8 cellular contexts compared by ENCODE assay signal in the genomic region with DNA sequence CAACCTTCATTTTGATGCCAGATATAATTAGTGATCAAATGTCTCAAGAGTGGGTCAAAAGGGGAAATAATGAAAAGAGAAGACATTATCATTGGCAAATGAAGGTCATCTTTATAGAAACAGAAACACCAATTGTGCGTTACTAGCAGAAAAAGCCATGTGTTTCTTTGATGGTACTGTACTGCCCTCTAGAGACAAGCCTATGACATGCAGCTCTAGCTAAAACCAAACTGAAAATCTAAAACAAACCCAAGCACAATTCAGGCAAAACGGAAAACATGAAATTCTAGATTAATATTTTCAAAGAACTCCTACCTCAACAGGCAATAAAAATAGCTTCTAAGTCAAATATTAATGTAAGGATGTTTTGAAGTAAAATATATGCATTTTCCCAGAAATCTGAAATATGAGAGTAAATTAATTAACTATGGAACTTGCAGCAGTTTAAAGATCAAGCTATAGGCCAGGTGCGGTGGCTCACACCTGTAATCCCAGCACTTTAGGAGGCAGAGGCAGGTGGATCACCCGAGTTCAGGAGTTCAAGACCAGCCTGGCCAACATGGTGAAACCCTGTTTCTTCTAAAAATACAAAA.
A peak's percentile ranks its signal among the peaks of the same experiment; 100 is the strongest.
DNase-seq lines count a peak whose midpoint lies in the region; ATAC-seq and TF ChIP-seq lines count a peak whose summit lies in the region.

No MANE protein-coding gene starts in this region.

- H3K4me1 Mint-ChIP-seq in activated CD8-positive, alpha-beta T cell treated with anti-CD3 and anti-CD28 coated beads, Interleukin-2, amount 10 ng/mL, durations not matched to agents 7 days and 5 days (ENCODE audit: low read depth), result no peaks in the 10 kb centered on the region
- no peaks in the 10 kb centered on the region for H3K4me1 Mint-ChIP-seq in immature natural killer cell

- DNase-seq in AG08395 (ENCODE audit: low spot score), result peak; percentile 56
- peak; percentile 45 for DNase-seq in GM10248 (ENCODE audit: extremely low spot score)
- DNase-seq in NCI-H2029 (lab: John Stamatoyannopoulos, UW), result peak; percentile 62
- peak; percentile 27 for DNase-seq in activated CD8-positive, alpha-beta T cell treated with anti-CD3 and anti-CD28 coated beads, Interleukin-2, amount 10 ng/mL, durations not matched to agents 7 days and 5 days
- peak; percentile 1 to 22 (median 9) for DNase-seq in immature natural killer cell
- DNase-seq in tibial artery, result no peak

- H3K4me1 ChIP-seq in tibial artery, result no peaks in the 10 kb centered on the region

- H3K4me3 Mint-ChIP-seq in activated CD8-positive, alpha-beta T cell treated with anti-CD3 and anti-CD28 coated beads, Interleukin-2, amount 10 ng/mL, durations not matched to agents 7 days and 5 days, result no peak overlapping the region
- no peak overlapping the region for H3K4me3 Mint-ChIP-seq in immature natural killer cell

- H3K36me3 ChIP-seq in tibial artery, result no peaks in the 10 kb centered on the region

- ATAC-seq in HG02642 (IDR thresholded peaks at IDR 0.05; ENCODE audit: poor library complexity, unreplicated experiment) (peak; percentile 74), HG03457 (IDR thresholded peaks at IDR 0.05; ENCODE audit: unreplicated experiment) (no peak)
- no peak for ATAC-seq in activated CD8-positive, alpha-beta T cell treated with anti-CD3 and anti-CD28 coated beads, Interleukin-2, amount 10 ng/mL, durations not matched to agents 7 days and 5 days

- no peaks in the 10 kb centered on the region for H3K9me3 ChIP-seq in tibial artery

- H3K27ac ChIP-seq in tibial artery, result no peak overlapping the region

- CTCF ChIA-PET in GM10248 (lab: Yijun Ruan, JAX), result interaction anchor here (0.7 to 2.3 kb wide), 21 partner anchors 8 to 1394 kb away, joined by 3 to 10 read pairs (median 4); no protein-coding TSS in a partner anchor
- CTCF ChIA-PET in activated CD8-positive, alpha-beta T cell treated with anti-CD3 and anti-CD28 coated beads, Interleukin-2, amount 10 ng/mL, durations not matched to agents 7 days and 5 days (lab: Charles Lee), result interaction anchor here (0.6 to 2.1 kb wide), 9 partner anchors 10 to 509 kb away, joined by 3 to 6 read pairs (median 3); no protein-coding TSS in a partner anchor

- intact Hi-C loops in tibial artery (cut with DNase I; ENCODE audit: low total_unique reads), result no loop called here

- TF ChIP-seq CTCF in GM10248 (IDR thresholded peaks at IDR 0.05; ENCODE audit: control extremely low read depth, extremely low read depth, low read depth, missing control alignments) (peak; percentile 90), tibial artery (IDR thresholded peaks at IDR 0.05) (peak; percentile 59 to 69)

- no peaks in the 10 kb centered on the region for H3K36me3 Mint-ChIP-seq in activated CD8-positive, alpha-beta T cell treated with anti-CD3 and anti-CD28 coated beads, Interleukin-2, amount 10 ng/mL, durations not matched to agents 7 days and 5 days (ENCODE audit: low read depth)
- H3K36me3 Mint-ChIP-seq in immature natural killer cell, result no peaks in the 10 kb centered on the region

- no peak overlapping the region for H3K27ac Mint-ChIP-seq in activated CD8-positive, alpha-beta T cell treated with anti-CD3 and anti-CD28 coated beads, Interleukin-2, amount 10 ng/mL, durations not matched to agents 7 days and 5 days
- no peak overlapping the region for H3K27ac Mint-ChIP-seq in immature natural killer cell

- H3K9me3 Mint-ChIP-seq in activated CD8-positive, alpha-beta T cell treated with anti-CD3 and anti-CD28 coated beads, Interleukin-2, amount 10 ng/mL, durations not matched to agents 7 days and 5 days (ENCODE audit: insufficient read depth), result no peaks in the 10 kb centered on the region
- H3K9me3 Mint-ChIP-seq in immature natural killer cell, result no peaks in the 10 kb centered on the region

- no peak overlapping the region for H3K4me3 ChIP-seq in tibial artery

- H3K27me3 Mint-ChIP-seq in activated CD8-positive, alpha-beta T cell treated with anti-CD3 and anti-CD28 coated beads, Interleukin-2, amount 10 ng/mL, durations not matched to agents 7 days and 5 days (ENCODE audit: low read depth), result peaks cover 6% of the 10 kb centered on the region
- H3K27me3 Mint-ChIP-seq in immature natural killer cell (ENCODE audit: low read depth in 3 of 3), result peaks cover 2 to 7% (median 5%) of the 10 kb centered on the region in 3 donors

- H3K27me3 ChIP-seq in tibial artery, result no peaks in the 10 kb centered on the region

- POLR2A ChIA-PET in GM10248 (lab: Yijun Ruan, JAX), result no interaction called here
- POLR2A ChIA-PET in activated CD8-positive, alpha-beta T cell treated with anti-CD3 and anti-CD28 coated beads, Interleukin-2, amount 10 ng/mL, durations not matched to agents 7 days and 5 days (lab: Charles Lee), result no interaction called here

Comparison
In these comparisons a context has a peak if more than half of its experiments do, and no peak if none do; other contexts are left out.
1. DNase-seq: peak in AG08395 (single experiment), GM10248 (single experiment), NCI-H2029 (single experiment), activated CD8-positive, alpha-beta T cell treated with anti-CD3 and anti-CD28 coated beads, Interleukin-2, amount 10 ng/mL, durations not matched to agents 7 days and 5 days (single experiment) and immature natural killer cell (3 of 3); none in tibial artery (0 of 2).